17 cellular contexts compared by ENCODE assay signal in genomic region chr1:183816110-183816509, GRCh38.
"Had no signal": no experiment of that assay in that cellular context is flagged by ENCODE, and none has a peak within 500 bp of the region (broad histone marks: within the 10 kb centered on the region; RNA-seq: fewer than 3 reads in every experiment).

No MANE protein-coding gene starts in this region.

- H3K9me3 ChIP-seq: breast epithelium, right atrium auricular region, thoracic aorta had no signal

- FAIRE-seq: urothelium cell line had no signal

- H3K36me3 ChIP-seq: breast epithelium, right atrium auricular region, thoracic aorta had no signal

- DNase-seq: activated CD4-positive, alpha-beta T cell treated with anti-CD3 and anti-CD28 coated beads for 4 hours; activated CD4-positive, alpha-beta T cell treated with anti-CD3 and anti-CD28 coated beads, Interleukin-2, amount 50 U/mL, for 4 hours; activated naive CD4-positive, alpha-beta T cell; activated T-cell treated with anti-CD3 and anti-CD28 coated beads for 4 hours; activated T-cell treated with anti-CD3 and anti-CD28 coated beads, Interleukin-2, amount 50 U/mL, for 72 hours; dermis blood vessel endothelial cell; effector memory CD4-positive, alpha-beta T cell; erythroblast; kidney glomerular epithelial cell; stimulated activated CD4-positive, alpha-beta T cell treated with anti-CD3 and anti-CD28 coated beads, Interleukin-2, amount 100 ng/mL, for 48 hours; stimulated activated naive CD4-positive, alpha-beta T cell treated with Interleukin-2 at 50 U/mL for 16 hours; trophoblast cell had no signal

- H3K4me1 ChIP-seq: breast epithelium had no signal

- H3K27me3 ChIP-seq: breast epithelium, right atrium auricular region had no signal

- H3K27ac ChIP-seq: breast epithelium, right atrium auricular region, thoracic aorta had no signal

- H3K4me3 ChIP-seq: breast epithelium, lung, right atrium auricular region, thoracic aorta had no signal
